17 cellular contexts compared by ENCODE assay signal in the genomic region with DNA sequence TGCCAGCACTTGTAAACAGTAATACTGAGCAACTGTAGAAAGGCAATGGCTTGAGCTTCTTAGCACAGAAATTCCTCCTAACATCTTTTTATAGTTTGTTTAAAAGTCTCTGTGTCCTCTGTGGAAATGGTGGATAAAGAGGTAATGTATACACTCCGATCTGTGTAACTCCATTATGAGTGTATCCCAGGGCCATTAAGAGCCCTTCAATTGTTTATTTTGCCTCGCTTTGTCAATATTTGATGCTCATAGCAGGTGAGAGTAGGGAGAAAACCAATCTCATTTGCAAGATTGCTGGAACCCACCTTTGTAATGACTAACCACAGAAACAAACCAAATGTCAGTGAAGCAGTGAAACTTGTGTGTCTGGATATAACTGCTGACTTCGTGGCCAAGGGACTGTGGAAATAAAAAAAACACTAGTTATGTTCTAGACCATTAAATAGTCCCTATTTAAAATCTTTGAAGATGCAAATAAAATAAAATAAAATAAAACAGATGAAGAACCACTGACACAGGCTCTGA.
A peak's percentile ranks its signal among the peaks of the same experiment; 100 is the strongest.
DNase-seq lines count a peak whose midpoint lies in the region; ATAC-seq lines count a peak whose summit lies in the region.
"Had no signal": no experiment of that assay in that cellular context is flagged by ENCODE, and none has a peak within 500 bp of the region (broad histone marks: within the 10 kb centered on the region; RNA-seq: fewer than 3 reads in every experiment).

No MANE protein-coding gene starts in this region.

- ATAC-seq in HG03135 (IDR thresholded peaks at IDR 0.05; ENCODE audit: unreplicated experiment) (no peak), left lobe of liver (no peak), HG03097 (IDR thresholded peaks at IDR 0.05; ENCODE audit: low FRiP score, unreplicated experiment) (no peak)
- ATAC-seq: heart left ventricle, Panc1 had no signal

- no peaks in the 10 kb centered on the region for H3K9me3 Mint-ChIP-seq in activated naive CD4-positive, alpha-beta T cell treated with anti-CD3 and anti-CD28 coated beads, Interleukin-2, amount 10 ng/mL, durations not matched to agents 7 days and 5 days
- H3K9me3 Mint-ChIP-seq: activated CD4-positive, alpha-beta memory T cell treated with anti-CD3 and anti-CD28 coated beads, Interleukin-2, amount 10 ng/mL, durations not matched to agents 7 days and 5 days had no signal

- no peak overlapping the region for H3K27ac Mint-ChIP-seq in activated naive CD4-positive, alpha-beta T cell treated with anti-CD3 and anti-CD28 coated beads, Interleukin-2, amount 10 ng/mL, durations not matched to agents 7 days and 5 days
- H3K27ac Mint-ChIP-seq: activated CD4-positive, alpha-beta memory T cell treated with anti-CD3 and anti-CD28 coated beads, Interleukin-2, amount 10 ng/mL, durations not matched to agents 7 days and 5 days had no signal

- H3K27me3 Mint-ChIP-seq in activated naive CD4-positive, alpha-beta T cell treated with anti-CD3 and anti-CD28 coated beads, Interleukin-2, amount 10 ng/mL, durations not matched to agents 7 days and 5 days, result no peaks in the 10 kb centered on the region
- H3K27me3 Mint-ChIP-seq: activated CD4-positive, alpha-beta memory T cell treated with anti-CD3 and anti-CD28 coated beads, Interleukin-2, amount 10 ng/mL, durations not matched to agents 7 days and 5 days had no signal

- CTCF ChIA-PET in activated naive CD4-positive, alpha-beta T cell treated with anti-CD3 and anti-CD28 coated beads, Interleukin-2, amount 10 ng/mL, durations not matched to agents 7 days and 5 days (lab: Charles Lee), result no interaction called here

- no peaks in the 10 kb centered on the region for H3K36me3 Mint-ChIP-seq in activated naive CD4-positive, alpha-beta T cell treated with anti-CD3 and anti-CD28 coated beads, Interleukin-2, amount 10 ng/mL, durations not matched to agents 7 days and 5 days

- DNase-seq in DMS79 (lab: John Stamatoyannopoulos, UW) (peak; percentile 23), DMS79 treated with DMSO at 0.1 percent for 48 hours (lab: John Stamatoyannopoulos, UW) (no peak), NCI-H146 (lab: John Stamatoyannopoulos, UW) (peak; percentile 97), NCI-H774 (lab: John Stamatoyannopoulos, UW) (peak; percentile 92), left lobe of liver (ENCODE audit: low spot score) (no peak)
- DNase-seq in activated naive CD4-positive, alpha-beta T cell treated with anti-CD3 and anti-CD28 coated beads, Interleukin-2, amount 10 ng/mL, durations not matched to agents 7 days and 5 days, result no peak
- DNase-seq: activated CD4-positive, alpha-beta memory T cell treated with anti-CD3 and anti-CD28 coated beads, Interleukin-2, amount 10 ng/mL, durations not matched to agents 7 days and 5 days; effector CD8-positive, alpha-beta T cell; heart left ventricle; kidney; NCI-H446 treated with DMSO at 0.1 percent for 48 hours; stimulated activated CD4-positive, alpha-beta T cell treated with anti-CD3 and anti-CD28 coated beads, Interleukin-2, amount 100 ng/mL, for 48 hours; stimulated activated CD8-positive, alpha-beta memory T cell treated with anti-CD3 and anti-CD28 coated beads, Interleukin-4, amount 100 ng/mL, for 48 hours; SW 1271 had no signal

- H3K4me3 Mint-ChIP-seq in activated naive CD4-positive, alpha-beta T cell treated with anti-CD3 and anti-CD28 coated beads, Interleukin-2, amount 10 ng/mL, durations not matched to agents 7 days and 5 days, result no peak overlapping the region
- H3K4me3 Mint-ChIP-seq: activated CD4-positive, alpha-beta memory T cell treated with anti-CD3 and anti-CD28 coated beads, Interleukin-2, amount 10 ng/mL, durations not matched to agents 7 days and 5 days had no signal

- no peaks in the 10 kb centered on the region for H3K4me1 Mint-ChIP-seq in activated naive CD4-positive, alpha-beta T cell treated with anti-CD3 and anti-CD28 coated beads, Interleukin-2, amount 10 ng/mL, durations not matched to agents 7 days and 5 days
- H3K4me1 Mint-ChIP-seq: activated CD4-positive, alpha-beta memory T cell treated with anti-CD3 and anti-CD28 coated beads, Interleukin-2, amount 10 ng/mL, durations not matched to agents 7 days and 5 days had no signal

Comparison
In these comparisons a context has a peak if more than half of its experiments do, and no peak if none do; other contexts are left out.
1. DNase-seq: peak in DMS79 (single experiment), NCI-H146 (single experiment) and NCI-H774 (single experiment); none in DMS79 treated with DMSO at 0.1 percent for 48 hours (single experiment), activated naive CD4-positive, alpha-beta T cell treated with anti-CD3 and anti-CD28 coated beads, Interleukin-2, amount 10 ng/mL, durations not matched to agents 7 days and 5 days (single experiment) and left lobe of liver (single experiment).